Comparison of ENCODE assay signal across 21 cellular contexts in the genomic region with DNA sequence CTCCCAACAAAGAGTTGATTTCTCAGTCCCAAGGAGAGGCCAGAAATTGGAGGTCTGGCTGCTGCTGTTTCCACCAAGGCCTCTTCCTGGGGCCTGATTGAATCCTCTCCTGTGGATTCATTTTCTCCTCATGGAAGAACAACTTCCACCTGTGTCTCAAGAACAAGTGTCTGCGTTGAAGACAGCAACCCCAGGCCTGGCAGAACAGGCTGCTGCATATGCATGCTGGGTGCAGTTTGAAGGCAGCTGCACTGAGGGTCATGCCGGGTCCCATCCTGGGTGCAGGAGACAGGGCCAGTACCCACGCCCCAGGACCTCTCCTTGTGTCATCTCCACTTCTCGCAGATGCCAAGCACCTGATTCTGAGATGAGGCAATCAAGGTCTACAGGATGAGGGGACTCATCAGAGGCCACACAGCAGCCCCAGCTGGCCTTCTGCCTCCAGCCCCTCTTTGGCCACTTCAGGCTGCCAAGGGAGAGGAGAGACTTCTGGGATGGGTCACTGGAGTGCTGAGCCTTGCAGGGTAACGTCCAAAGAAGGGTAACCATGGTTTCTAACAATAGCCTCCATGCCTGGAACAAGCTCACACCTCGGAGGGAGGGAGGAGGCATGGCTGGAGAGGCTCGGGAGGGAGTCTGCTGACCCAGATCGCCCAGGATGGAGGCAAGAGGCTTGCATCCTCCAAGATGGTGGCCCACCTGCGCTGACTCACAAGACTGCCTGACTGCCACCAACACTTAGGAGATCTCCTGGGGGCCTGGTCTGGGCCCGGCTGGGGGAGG. TPM values are rescaled to one million over a fixed set of nuclear protein-coding genes. Genes with fewer than 3 reads are reported as not detected.
"Had no signal": no experiment of that assay in that cellular context is flagged by ENCODE, and none has a peak within 500 bp of the region (broad histone marks: within the 10 kb centered on the region; RNA-seq: fewer than 3 reads in every experiment).

No MANE protein-coding gene starts in this region.

- DNase-seq: Kasumi-1; MM.1S; NCI-H1436; NCI-H187 treated with DMSO at 0.1 percent for 48 hours; NCI-H2171 treated with DMSO at 0.1 percent for 48 hours; NCI-H345; NCI-H446 treated with DMSO at 0.1 percent for 48 hours; NCI-H526; NCI-H82; NK-92 treated with Interleukin-12 subunit alpha and Interleukin-12 subunit beta, amount 100 ng/mL, for 24 hours; PC-3; SIG-M5 had no signal

- H3K4me1 ChIP-seq: SJSA1 had no signal

- H3K9me3 ChIP-seq: SJSA1 had no signal

- H3K36me3 ChIP-seq: SJSA1 had no signal

- ATAC-seq: K562, Panc1, PC-3 had no signal

- H3K27ac ChIP-seq: KMS-11, RWPE1, SJSA1, SK-N-MC had no signal

- H3K4me3 ChIP-seq: K562, SJSA1, SK-N-MC had no signal

- H3K4me2 ChIP-seq: KMS-11 had no signal

RNA-seq across cellular contexts. Expression of gene HCN4, which starts 30.0 kb away (rescaled TPM):
- total RNA-seq: HT1080, K562, OCI-LY7, PC-3, SJSA1 had no signal
- polyA plus RNA-seq: IgD-negative memory B cell, K562 had no signal
